28 cellular contexts compared by ENCODE assay signal in genomic region chr5:71384706-71385105, GRCh38.
DNase-seq lines count a peak whose midpoint lies in the region; ATAC-seq, FAIRE-seq and TF ChIP-seq lines count a peak whose summit lies in the region.
"Had no signal": no experiment of that assay in that cellular context is flagged by ENCODE, and none has a peak within 500 bp of the region (broad histone marks: within the 10 kb centered on the region; RNA-seq: fewer than 3 reads in every experiment).

No MANE protein-coding gene starts in this region.

- H4K20me1 ChIP-seq in HCT116 (ENCODE audit: insufficient read depth) (no peaks in the 10 kb centered on the region), HepG2 (ENCODE audit: insufficient read depth, low read length) (no peaks in the 10 kb centered on the region), GM23248 (ENCODE audit: insufficient read depth) (no peaks in the 10 kb centered on the region)
- H4K20me1 ChIP-seq: BLaER1 had no signal

- no peaks in the 10 kb centered on the region for H3K4me1 ChIP-seq in HCT116 (ENCODE audit: control insufficient read depth in 1 of 2, insufficient read depth in 2 of 2, low read length in 2 of 2)
- H3K4me1 ChIP-seq in endodermal cell (ENCODE audit: control insufficient read depth, insufficient read depth, low read length) = no peaks in the 10 kb centered on the region
- H3K4me1 ChIP-seq in mesendoderm (ENCODE audit: control insufficient read depth, low read depth, low read length) = no peaks in the 10 kb centered on the region
- H3K4me1 ChIP-seq in HepG2 (ENCODE audit: insufficient read depth, low read length) = no peaks in the 10 kb centered on the region
- no peaks in the 10 kb centered on the region for H3K4me1 ChIP-seq in GM23248 (ENCODE audit: insufficient read depth)
- H3K4me1 ChIP-seq: BE2C, BLaER1, Caco-2 had no signal

- no peaks in the 10 kb centered on the region for H3K36me3 Mint-ChIP-seq in endodermal cell (ENCODE audit: low read depth)
- H3K36me3 Mint-ChIP-seq: CD14-positive monocyte; CD4-positive, alpha-beta memory T cell; CD4-positive, CD25-positive, alpha-beta regulatory T cell; CD8-positive, alpha-beta memory T cell had no signal

- no peak overlapping the region for H2BK120ac ChIP-seq in mesendoderm (ENCODE audit: low read depth, low read length)

- H2AK5ac ChIP-seq in mesendoderm (ENCODE audit: low read length) = no peak overlapping the region

- intact Hi-C loops in HCT116 (cut with micrococcal nuclease) (no loop called here), HepG2 (cut with micrococcal nuclease; ENCODE audit: unreplicated experiment) (no loop called here)

- H3K4me3 Mint-ChIP-seq in endodermal cell = no peak overlapping the region
- H3K4me3 Mint-ChIP-seq: CD14-positive monocyte; CD4-positive, alpha-beta memory T cell; CD4-positive, CD25-positive, alpha-beta regulatory T cell; CD8-positive, alpha-beta memory T cell had no signal

- no peaks in the 10 kb centered on the region for H3K79me1 ChIP-seq in mesendoderm (ENCODE audit: low read length)

- DNase-seq in D721Med (ENCODE audit: insufficient read length, low spot score) (peak; percentile 8), HCT116 (ENCODE audit: low read depth, low spot score) (no peak), endodermal cell (no peak), mesendoderm (peak; percentile 64), HepG2 (ENCODE audit: low spot score) (no peak), GM23248 (no peak)
- DNase-seq: 8988T; ACHN; BE2C; C1 segment of cervical spinal cord; Calu3; CD4-positive, alpha-beta memory T cell; CD4-positive, CD25-positive, alpha-beta regulatory T cell; CD8-positive, alpha-beta memory T cell; DMS 273 treated with DMSO at 0.1 percent for 48 hours; DMS153; DMS53; DMS79; DND-41; EL; GDM1 had no signal

- no peak overlapping the region for H4K8ac ChIP-seq in mesendoderm (ENCODE audit: low read depth, low read length)

- POLR2A ChIA-PET in HCT116 (lab: Charles Lee) (no interaction called here), HepG2 (lab: Yijun Ruan, JAX) (no interaction called here)

- no peak for TF ChIP-seq POLR2A in HCT116 (IDR thresholded peaks at IDR 0.05; ENCODE audit: borderline replicate concordance, extremely low read depth, insufficient read depth, insufficient read length)
- no peak for TF ChIP-seq POLR2A in HepG2 (IDR thresholded peaks at IDR 0.05; ENCODE audit: insufficient read depth in 1 of 2, low read depth in 2 of 2, low read length in 2 of 2)

- H3K9me3 ChIP-seq in HCT116 (ENCODE audit: control insufficient read depth in 1 of 2, insufficient read depth in 1 of 2, low read depth in 1 of 2, low read length in 2 of 2) (no peaks in the 10 kb centered on the region), endodermal cell (ENCODE audit: control insufficient read depth, low read length) (no peaks in the 10 kb centered on the region), HepG2 (ENCODE audit: low read length) (no peaks in the 10 kb centered on the region), GM23248 (ENCODE audit: low read depth) (no peaks in the 10 kb centered on the region)
- H3K9me3 ChIP-seq: BE2C, BLaER1, Caco-2 had no signal

- in situ Hi-C loops in HepG2 (cut with HindIII; ENCODE audit: extremely low pct_ligation_motif_present, low pct_unique_long_range_greater_than_20kb) (no loop called here), GM23248 (cut with MboI) (no loop called here)

- peak overlapping the region; percentile 22 for H3K27ac Mint-ChIP-seq in endodermal cell
- H3K27ac Mint-ChIP-seq: CD4-positive, alpha-beta memory T cell; CD4-positive, CD25-positive, alpha-beta regulatory T cell; CD8-positive, alpha-beta memory T cell had no signal

- ATAC-seq in HCT116 = no peak
- ATAC-seq in HepG2 = no peak
- ATAC-seq in HG03378 (IDR thresholded peaks at IDR 0.05; ENCODE audit: unreplicated experiment) = no peak
- ATAC-seq: GM12878 had no signal

- H3K4me3 ChIP-seq in HCT116 (replicated peaks in 1 of 2; ENCODE audit: low read depth in 1 of 2, low read length in 2 of 2) = no peak overlapping the region
- no peak overlapping the region for H3K4me3 ChIP-seq in endodermal cell (ENCODE audit: low read length)
- no peak overlapping the region for H3K4me3 ChIP-seq in mesendoderm (ENCODE audit: low read length)
- H3K4me3 ChIP-seq in HepG2 (replicated peaks in 1 of 3; ENCODE audit: insufficient read depth in 1 of 3, low read depth in 2 of 3, low read length in 3 of 3) = no peak overlapping the region
- H3K4me3 ChIP-seq in GM23248 = no peak overlapping the region
- H3K4me3 ChIP-seq: BLaER1, GM12878 had no signal

- WGBS in endodermal cell (ENCODE audit: insufficient coverage in 1 of 2, insufficient read length in 1 of 2), 2 experiments = 13 to 43% methylated on average over 1 of the region's 1 CpG
- no CpG with 5 or more reads among the region's 1 CpG for WGBS in mesendoderm (ENCODE audit: extremely low coverage, insufficient coverage, low lambda C conversion rate)
- WGBS in HepG2 (ENCODE audit: low lambda C conversion rate) = 29% methylated on average over 1 of the region's 1 CpG
- WGBS in GM23248 (ENCODE audit: low coverage in 1 of 2, low lambda C conversion rate in 2 of 2, missing lambda C conversion rate in 2 of 2), 2 experiments = 29 to 46% methylated on average over 1 of the region's 1 CpG

- H3K56ac ChIP-seq in mesendoderm (ENCODE audit: low read length) = no peak overlapping the region

- no peak overlapping the region for H2BK5ac ChIP-seq in mesendoderm (ENCODE audit: low read length)

- H3K27me3 ChIP-seq in HCT116 (ENCODE audit: insufficient read depth, low read length) (no peaks in the 10 kb centered on the region), endodermal cell (ENCODE audit: control insufficient read depth, insufficient read depth, low read length, poor library complexity, severe bottlenecking) (no peaks in the 10 kb centered on the region), mesendoderm (ENCODE audit: insufficient read depth, low read length, poor library complexity) (no peaks in the 10 kb centered on the region), HepG2 (ENCODE audit: control insufficient read depth in 1 of 2, insufficient read depth in 2 of 2, low read length in 2 of 2) (no peaks in the 10 kb centered on the region), GM23248 (replicated peaks; ENCODE audit: insufficient read depth) (no peaks in the 10 kb centered on the region)
- H3K27me3 ChIP-seq: BLaER1 had no signal

- no peak for TF ChIP-seq CTCF in D721Med (IDR thresholded peaks at IDR 0.05; ENCODE audit: insufficient read depth, missing control alignments)
- no peak for TF ChIP-seq CTCF in HCT116 (IDR thresholded peaks at IDR 0.05 in 2 of 3, conservative IDR thresholded peaks at IDR 0.05 in 1 of 3; ENCODE audit: borderline replicate concordance in 1 of 3, insufficient read depth in 1 of 3, low read depth in 2 of 3, low read length in 2 of 3)
- TF ChIP-seq CTCF in endodermal cell (conservative IDR thresholded peaks at IDR 0.05) = no peak
- TF ChIP-seq CTCF in HepG2 (CRISPR knock-in tag; IDR thresholded peaks at IDR 0.05) = no peak

- no peak overlapping the region for H2BK15ac ChIP-seq in mesendoderm (replicated peaks; ENCODE audit: low read depth)

- H2AFZ ChIP-seq in HCT116 (ENCODE audit: low read depth, low read length, poor library complexity, severe bottlenecking) (peak overlapping the region; percentile 45), HepG2 (ENCODE audit: low read length) (no peak overlapping the region), GM23248 (no peak overlapping the region)

- no peak overlapping the region for H3K27ac ChIP-seq in HCT116 (ENCODE audit: low read depth, low read length)
- H3K27ac ChIP-seq in endodermal cell (ENCODE audit: low read depth, low read length) = no peak overlapping the region
- no peak overlapping the region for H3K27ac ChIP-seq in mesendoderm (ENCODE audit: low read depth, low read length)
- H3K27ac ChIP-seq in HepG2 (ENCODE audit: extremely low read length, insufficient read depth, low read length) = no peak overlapping the region
- H3K27ac ChIP-seq in GM23248 = no peak overlapping the region
- H3K27ac ChIP-seq: BLaER1 had no signal

- H3K23ac ChIP-seq in mesendoderm (ENCODE audit: low read length) = no peak overlapping the region

- H4K5ac ChIP-seq in mesendoderm (ENCODE audit: low read length) = no peak overlapping the region

- TF ChIP-seq RAD21 in HCT116 (IDR thresholded peaks at IDR 0.05; ENCODE audit: low read depth) (no peak), HepG2 (CRISPR knock-in tag; IDR thresholded peaks at IDR 0.05) (no peak)

- H3K4me1 Mint-ChIP-seq in endodermal cell = peaks cover 19% of the 10 kb centered on the region
- H3K4me1 Mint-ChIP-seq: CD4-positive, alpha-beta memory T cell; CD4-positive, CD25-positive, alpha-beta regulatory T cell; CD8-positive, alpha-beta memory T cell had no signal

- H3K4me2 ChIP-seq in HCT116 (ENCODE audit: low read length) (no peak overlapping the region), mesendoderm (ENCODE audit: low read length) (no peak overlapping the region), HepG2 (ENCODE audit: low read depth, low read length) (no peak overlapping the region), GM23248 (ENCODE audit: unreplicated experiment) (no peak overlapping the region)
- H3K4me2 ChIP-seq: BLaER1 had no signal

- no peak overlapping the region for H3K9ac ChIP-seq in HCT116 (ENCODE audit: low read length)
- no peak overlapping the region for H3K9ac ChIP-seq in endodermal cell (ENCODE audit: extremely low read depth, low read length, poor library complexity, severe bottlenecking)
- H3K9ac ChIP-seq in mesendoderm (ENCODE audit: low read length) = no peak overlapping the region
- H3K9ac ChIP-seq in HepG2 (ENCODE audit: insufficient read depth, low read depth, low read length) = no peak overlapping the region
- no peak overlapping the region for H3K9ac ChIP-seq in GM23248
- H3K9ac ChIP-seq: BLaER1 had no signal

- peaks cover 4% of the 10 kb centered on the region for H3K27me3 Mint-ChIP-seq in endodermal cell (ENCODE audit: insufficient read depth)

- CTCF ChIA-PET in HCT116 (lab: Charles Lee) (no interaction called here), HepG2 (lab: Yijun Ruan, JAX; ENCODE audit: low intra/inter-chr PET ratio, low total read pairs) (no interaction called here)

- no peak for TF ChIP-seq EP300 in HepG2 (IDR thresholded peaks at IDR 0.05; ENCODE audit: low read depth in 2 of 2, low read length in 2 of 2)
- TF ChIP-seq EP300 in HepG2 (CRISPR knock-in tag; IDR thresholded peaks at IDR 0.05; ENCODE audit: borderline replicate concordance) = no peak

- H3K9me3 Mint-ChIP-seq in endodermal cell = peaks cover 3% of the 10 kb centered on the region

- BruUV-seq in HCT116 (replicated peaks; lab: Mats Ljungman, UMichigan) (no TSS peak), HepG2 (replicated peaks; lab: Mats Ljungman, UMichigan) (no TSS peak)

- no peak overlapping the region for H3K18ac ChIP-seq in mesendoderm (ENCODE audit: low read length)

- no peaks in the 10 kb centered on the region for H3K9me2 ChIP-seq in HCT116 (ENCODE audit: insufficient read depth)
- H3K9me2 ChIP-seq in GM23248 (ENCODE audit: insufficient read depth) = no peaks in the 10 kb centered on the region

- FAIRE-seq in D721Med (lab: Jason Lieb, UNC) (peak; percentile 87), HepG2 (lab: Jason Lieb, UNC) (no peak)
- FAIRE-seq: GM12878, GM18507, GM19239 had no signal

- RAD21 ChIA-PET in HCT116 (lab: Charles Lee; ENCODE audit: low non-redundant PET in 1 of 2, low total read pairs in 2 of 2, uncharacterized antibody in 2 of 2, unreplicated experiment in 2 of 2) = no interaction called here

- no peaks in the 10 kb centered on the region for H3K36me3 ChIP-seq in HCT116 (ENCODE audit: control insufficient read depth in 1 of 2, insufficient read depth in 2 of 2, low read length in 2 of 2)
- no peaks in the 10 kb centered on the region for H3K36me3 ChIP-seq in endodermal cell (ENCODE audit: control insufficient read depth, insufficient read depth, low read length)
- no peaks in the 10 kb centered on the region for H3K36me3 ChIP-seq in mesendoderm (ENCODE audit: control insufficient read depth, insufficient read depth, low read length)
- H3K36me3 ChIP-seq in HepG2 (replicated peaks in 1 of 2; ENCODE audit: control insufficient read depth in 1 of 2, insufficient read depth in 2 of 2, low read length in 2 of 2) = no peaks in the 10 kb centered on the region
- H3K36me3 ChIP-seq in GM23248 (ENCODE audit: low read depth) = no peaks in the 10 kb centered on the region
- H3K36me3 ChIP-seq: BE2C, BLaER1 had no signal

- H3F3A ChIP-seq in GM23248 (ENCODE audit: insufficient read depth) = no peaks in the 10 kb centered on the region

- H3K79me2 ChIP-seq in HCT116 (ENCODE audit: insufficient read depth, low read length) = no peaks in the 10 kb centered on the region
- H3K79me2 ChIP-seq in mesendoderm (ENCODE audit: control insufficient read depth, insufficient read depth, low read length) = no peaks in the 10 kb centered on the region
- H3K79me2 ChIP-seq in HepG2 (ENCODE audit: insufficient read depth, low read length) = no peaks in the 10 kb centered on the region
- no peaks in the 10 kb centered on the region for H3K79me2 ChIP-seq in GM23248 (ENCODE audit: insufficient read depth)

- H3K4ac ChIP-seq in mesendoderm (ENCODE audit: low read depth, low read length) = no peak overlapping the region

Comparison
In these comparisons a context has a peak if more than half of its experiments do, and no peak if none do; other contexts are left out.
1. DNase-seq: peak in D721Med (single experiment) and mesendoderm (single experiment); none in HCT116 (single experiment), endodermal cell (single experiment), HepG2 (single experiment) and GM23248 (single experiment).